In genomic region chr18:23977103-23977502, GRCh38 we compare ENCODE assay signal across 1 cellular context.
TF ChIP-seq lines count a peak whose summit lies in the region.

No MANE protein-coding gene starts in this region.

TF ChIP-seq in GM23338, 12 proteins besides CTCF, POLR2A, EP300 and RAD21 (continued from another document):
- TF ChIP-seq, protein P1, sequence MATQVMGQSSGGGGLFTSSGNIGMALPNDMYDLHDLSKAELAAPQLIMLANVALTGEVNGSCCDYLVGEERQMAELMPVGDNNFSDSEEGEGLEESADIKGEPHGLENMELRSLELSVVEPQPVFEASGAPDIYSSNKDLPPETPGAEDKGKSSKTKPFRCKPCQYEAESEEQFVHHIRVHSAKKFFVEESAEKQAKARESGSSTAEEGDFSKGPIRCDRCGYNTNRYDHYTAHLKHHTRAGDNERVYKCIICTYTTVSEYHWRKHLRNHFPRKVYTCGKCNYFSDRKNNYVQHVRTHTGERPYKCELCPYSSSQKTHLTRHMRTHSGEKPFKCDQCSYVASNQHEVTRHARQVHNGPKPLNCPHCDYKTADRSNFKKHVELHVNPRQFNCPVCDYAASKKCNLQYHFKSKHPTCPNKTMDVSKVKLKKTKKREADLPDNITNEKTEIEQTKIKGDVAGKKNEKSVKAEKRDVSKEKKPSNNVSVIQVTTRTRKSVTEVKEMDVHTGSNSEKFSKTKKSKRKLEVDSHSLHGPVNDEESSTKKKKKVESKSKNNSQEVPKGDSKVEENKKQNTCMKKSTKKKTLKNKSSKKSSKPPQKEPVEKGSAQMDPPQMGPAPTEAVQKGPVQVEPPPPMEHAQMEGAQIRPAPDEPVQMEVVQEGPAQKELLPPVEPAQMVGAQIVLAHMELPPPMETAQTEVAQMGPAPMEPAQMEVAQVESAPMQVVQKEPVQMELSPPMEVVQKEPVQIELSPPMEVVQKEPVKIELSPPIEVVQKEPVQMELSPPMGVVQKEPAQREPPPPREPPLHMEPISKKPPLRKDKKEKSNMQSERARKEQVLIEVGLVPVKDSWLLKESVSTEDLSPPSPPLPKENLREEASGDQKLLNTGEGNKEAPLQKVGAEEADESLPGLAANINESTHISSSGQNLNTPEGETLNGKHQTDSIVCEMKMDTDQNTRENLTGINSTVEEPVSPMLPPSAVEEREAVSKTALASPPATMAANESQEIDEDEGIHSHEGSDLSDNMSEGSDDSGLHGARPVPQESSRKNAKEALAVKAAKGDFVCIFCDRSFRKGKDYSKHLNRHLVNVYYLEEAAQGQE (IDR thresholded peaks at IDR 0.05; ENCODE audit: unreplicated experiment) = no peak
- no peak for TF ChIP-seq STAT1 (IDR thresholded peaks at IDR 0.05; ENCODE audit: unreplicated experiment)
- TF ChIP-seq ZNF331 (CRISPR knock-in tag; IDR thresholded peaks at IDR 0.05; ENCODE audit: low read depth) = no peak
- no peak for TF ChIP-seq CREB1 (CRISPR knock-in tag; IDR thresholded peaks at IDR 0.05; ENCODE audit: low read depth)
- TF ChIP-seq POLR2AphosphoS5 (IDR thresholded peaks at IDR 0.05; ENCODE audit: low read depth) = no peak
- TF ChIP-seq JUNB (IDR thresholded peaks at IDR 0.05; ENCODE audit: unreplicated experiment) = no peak
- TF ChIP-seq ETS1 (IDR thresholded peaks at IDR 0.05) = no peak
- no peak for TF ChIP-seq ZNF462 (CRISPR knock-in tag; IDR thresholded peaks at IDR 0.05)
- no peak for TF ChIP-seq EZH2 (IDR thresholded peaks at IDR 0.05; ENCODE audit: low read depth, unreplicated experiment)
- TF ChIP-seq NANOG (IDR thresholded peaks at IDR 0.05; ENCODE audit: borderline replicate concordance) = no peak
- TF ChIP-seq EZH2phosphoT487 (IDR thresholded peaks at IDR 0.05; ENCODE audit: unreplicated experiment) = no peak
